11 cellular contexts compared by ENCODE assay signal in genomic region chr7:100091411-100092181, GRCh38. TPM values are rescaled to one million over a fixed set of nuclear protein-coding genes. Genes with fewer than 3 reads are reported as not detected.
A peak's percentile ranks its signal among the peaks of the same experiment; 100 is the strongest.
DNase-seq lines count a peak whose midpoint lies in the region; ATAC-seq and TF ChIP-seq lines count a peak whose summit lies in the region.
"Had no signal": no experiment of that assay in that cellular context is flagged by ENCODE, and none has a peak within 500 bp of the region (broad histone marks: within the 10 kb centered on the region; RNA-seq: fewer than 3 reads in every experiment).

No MANE protein-coding gene starts in this region.

- WGBS in ovary, 3 donors, result 55 to 57% (median 55%) methylated on average over 19 of the region's 19 CpGs

- no peaks in the 10 kb centered on the region for H3K4me1 ChIP-seq in ovary (ENCODE audit: insufficient read depth)

- H3K4me3 ChIP-seq in BJ (ENCODE audit: low read depth, low read length) (no peak overlapping the region), SK-N-MC (no peak overlapping the region), epithelial cell of proximal tubule (ENCODE audit: low read depth, low read length) (no peak overlapping the region), ovary (no peak overlapping the region)
- H3K4me3 ChIP-seq: prostate gland had no signal

- no peak for TF ChIP-seq POLR2A in ovary (IDR thresholded peaks at IDR 0.05)

- intact Hi-C loops in ovary (cut with DNase I), result no loop called here

- POLR2A ChIA-PET in BJ (lab: Charles Lee), result no interaction called here

- no peak for TF ChIP-seq EP300 in ovary (IDR thresholded peaks at IDR 0.05)

- no peak overlapping the region for H3K9ac ChIP-seq in SK-N-MC (ENCODE audit: insufficient read length)

- H3K27me3 ChIP-seq in BJ (ENCODE audit: control insufficient read depth, insufficient read depth, low read length) (no peaks in the 10 kb centered on the region), ovary (no peaks in the 10 kb centered on the region)

- H3K27ac ChIP-seq in SK-N-MC (peak overlapping the region; percentile 33; the same call in 1 of the 2 replicates), ovary (no peak overlapping the region)
- H3K27ac ChIP-seq: prostate gland had no signal

- no peak for ATAC-seq in HG02938 (IDR thresholded peaks at IDR 0.05; ENCODE audit: unreplicated experiment)
- ATAC-seq in GM21447 (IDR thresholded peaks at IDR 0.05; ENCODE audit: unreplicated experiment), result no peak

- DNase-seq in BJ (ENCODE audit: low read depth) (no peak), SK-N-MC (ENCODE audit: low read depth, low spot score) (no peak), epithelial cell of proximal tubule (ENCODE audit: low read depth) (no peak), ovary (no peak), NCI-H187 (lab: John Stamatoyannopoulos, UW) (no peak)
- DNase-seq: NCI-H446; stimulated activated naive CD4-positive, alpha-beta T cell treated with Interleukin-2 at 50 U/mL for 16 hours had no signal

- CTCF ChIA-PET in BJ (lab: Yijun Ruan, JAX), result interaction anchor here (0.8 kb wide), 1 partner anchor 9 kb away, joined by 3 read pairs; no protein-coding TSS in a partner anchor

- peaks cover 45% of the 10 kb centered on the region for H3K36me3 ChIP-seq in BJ (ENCODE audit: control insufficient read depth, insufficient read depth, low read length)
- peaks cover 64% of the 10 kb centered on the region for H3K36me3 ChIP-seq in SK-N-MC (ENCODE audit: insufficient read depth, low read length)
- H3K36me3 ChIP-seq in ovary, result no peaks in the 10 kb centered on the region

- H3K9me3 ChIP-seq in SK-N-MC (ENCODE audit: low read depth, low read length) (no peaks in the 10 kb centered on the region), ovary (no peaks in the 10 kb centered on the region)
- H3K9me3 ChIP-seq: prostate gland had no signal

- peak; percentile 17; the same call in 1 of the 2 replicates for TF ChIP-seq CTCF in BJ (IDR thresholded peaks at IDR 0.05; ENCODE audit: insufficient read depth, low read depth, low read length)
- peak; percentile 31; the same call in 1 of the 3 replicates for TF ChIP-seq CTCF in GM12872 (IDR thresholded peaks at IDR 0.05; ENCODE audit: insufficient read depth, low read depth, low read length)
- TF ChIP-seq CTCF in epithelial cell of proximal tubule (conservative IDR thresholded peaks at IDR 0.05; ENCODE audit: low read depth, low read length), result peak; percentile 18
- TF ChIP-seq CTCF in ovary (IDR thresholded peaks at IDR 0.05), result no peak

RNA-seq across cellular contexts. Expression of gene COPS6, which starts 2.8 kb away (rescaled TPM):
- polyA plus RNA-seq in BJ (2011; rRNA removed), result 195 and 234 TPM in 2 replicates
- 169 and 252 TPM in 2 replicates for polyA minus RNA-seq in BJ (2011; rRNA and poly(A)+ RNA removed)
- total RNA-seq in epithelial cell of proximal tubule, result 39.9 and 73.2 TPM in 2 replicates
- total RNA-seq in ovary, result 100 to 1,000 TPM in 2 of 7 donors, 10 to 100 TPM in 5; 33.6 to 110 (median 98.2) TPM
- polyA plus RNA-seq in ovary, result 100 to 1,000 TPM in 1 of 2 donors, 10 to 100 TPM in 1; 97.4 to 145 TPM

RNA-seq across cellular contexts. Expression of gene MCM7, which starts 9.6 kb away (rescaled TPM):
- 53.8 and 89.0 TPM in 2 replicates for polyA plus RNA-seq in BJ (2011; rRNA removed)
- 68.4 and 115 TPM in 2 replicates for polyA minus RNA-seq in BJ (2011; rRNA and poly(A)+ RNA removed)
- 188 and 355 TPM in 2 replicates for total RNA-seq in epithelial cell of proximal tubule
- total RNA-seq in ovary, result 10 to 100 TPM; 24.4 to 57.6 (median 37.9) TPM
- polyA plus RNA-seq in ovary, result 10 to 100 TPM; 45.1 to 79.7 TPM

RNA-seq across cellular contexts. Expression of gene AP4M1, which starts 9.8 kb away (rescaled TPM):
- 14.3 and 15.2 TPM in 2 replicates for polyA plus RNA-seq in BJ (2011; rRNA removed)
- 9.2 and 14.1 TPM in 2 replicates for polyA minus RNA-seq in BJ (2011; rRNA and poly(A)+ RNA removed)
- total RNA-seq in epithelial cell of proximal tubule, result 11.5 and 25.2 TPM in 2 replicates
- total RNA-seq in ovary, result 10 to 100 TPM; 10.9 to 20.3 (median 14.2) TPM
- 10 to 100 TPM; 13.8 to 19.0 TPM for polyA plus RNA-seq in ovary

RNA-seq across cellular contexts. Expression of gene ZNF3, which starts 10.1 kb away (rescaled TPM):
- polyA plus RNA-seq in BJ (2011; rRNA removed), result 17.2 and 17.4 TPM in 2 replicates
- 18.1 and 21.9 TPM in 2 replicates for polyA minus RNA-seq in BJ (2011; rRNA and poly(A)+ RNA removed)
- 16.6 and 20.3 TPM in 2 replicates for total RNA-seq in epithelial cell of proximal tubule
- 10 to 100 TPM; 21.9 to 45.0 (median 38.4) TPM for total RNA-seq in ovary
- polyA plus RNA-seq in ovary, result 10 to 100 TPM; 28.0 to 41.3 TPM

RNA-seq across cellular contexts. Expression of gene TAF6, which starts 27.6 kb away (rescaled TPM):
- polyA plus RNA-seq in BJ (2011; rRNA removed), result 18.2 and 39.5 TPM in 2 replicates
- polyA minus RNA-seq in BJ (2011; rRNA and poly(A)+ RNA removed), result 17.7 and 19.2 TPM in 2 replicates
- total RNA-seq in epithelial cell of proximal tubule, result 62.8 and 73.6 TPM in 2 replicates
- total RNA-seq in ovary, result 10 to 100 TPM; 35.9 to 66.1 (median 57.5) TPM
- 10 to 100 TPM; 43.1 to 52.1 TPM for polyA plus RNA-seq in ovary

Comparison
In these comparisons a context has a peak if more than half of its experiments do, and no peak if none do; other contexts are left out.
1. CTCF ChIP-seq: peak in BJ (single experiment), GM12872 (single experiment) and epithelial cell of proximal tubule (single experiment); none in ovary (0 of 3).